10 cellular contexts compared by ENCODE assay signal in the genomic region with DNA sequence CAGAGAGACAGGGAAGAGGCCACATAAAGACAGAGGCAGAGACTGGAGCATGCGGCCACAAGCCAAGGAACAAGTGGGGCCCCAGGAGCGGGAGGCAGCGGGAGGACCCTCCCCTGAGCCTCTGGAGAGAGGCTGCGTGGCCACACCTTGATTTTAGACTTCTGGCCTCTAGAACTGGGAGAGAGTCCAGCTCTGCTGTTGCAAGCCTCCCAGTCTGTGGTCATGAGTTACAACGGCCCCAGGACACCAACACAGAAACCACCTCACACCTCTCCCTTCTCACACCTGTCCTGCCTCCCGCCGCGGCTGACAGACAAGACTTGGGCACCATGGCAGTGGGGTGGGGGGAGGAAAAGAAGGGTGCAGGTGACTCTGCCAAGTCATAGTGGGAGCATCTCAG. TPM values are rescaled to one million over a fixed set of nuclear protein-coding genes. Genes with fewer than 3 reads are reported as not detected.
DNase-seq lines count a peak whose midpoint lies in the region; ATAC-seq and TF ChIP-seq lines count a peak whose summit lies in the region.
"Had no signal": no experiment of that assay in that cellular context is flagged by ENCODE, and none has a peak within 500 bp of the region (broad histone marks: within the 10 kb centered on the region; RNA-seq: fewer than 3 reads in every experiment).

No MANE protein-coding gene starts in this region.

- H3K4me1 Mint-ChIP-seq in central memory CD8-positive, alpha-beta T cell = peaks cover 27% of the 10 kb centered on the region
- peaks cover 20 to 28% (median 26%) of the 10 kb centered on the region in 7 donors for H3K4me1 Mint-ChIP-seq in naive thymus-derived CD4-positive, alpha-beta T cell

- no peak overlapping the region for H2AFZ ChIP-seq in KMS-11 (ENCODE audit: low read depth)

- peaks cover 23% of the 10 kb centered on the region for H3K36me3 Mint-ChIP-seq in central memory CD8-positive, alpha-beta T cell (ENCODE audit: insufficient read depth)
- H3K36me3 Mint-ChIP-seq in naive thymus-derived CD4-positive, alpha-beta T cell = peaks cover 0 to 3% (median under 1%) of the 10 kb centered on the region in 5 donors

- H3K27ac ChIP-seq in KMS-11 = no peak overlapping the region
- H3K27ac ChIP-seq in naive thymus-derived CD4-positive, alpha-beta T cell (ENCODE audit: low read depth, low read length) = no peak overlapping the region
- H3K27ac ChIP-seq: body of pancreas had no signal

- H3K36me3 ChIP-seq in BE2C = peaks cover 34% of the 10 kb centered on the region
- no peaks in the 10 kb centered on the region for H3K36me3 ChIP-seq in KMS-11 (ENCODE audit: insufficient read depth)
- peaks cover 0 to 43% (median 0%) of the 10 kb centered on the region in 3 experiments for H3K36me3 ChIP-seq in naive thymus-derived CD4-positive, alpha-beta T cell (ENCODE audit: control insufficient read depth in 2 of 3, insufficient read depth in 3 of 3, low read length in 3 of 3)

- peaks cover 34% of the 10 kb centered on the region for H3K79me2 ChIP-seq in KMS-11 (ENCODE audit: insufficient read depth, low read depth)

- DNase-seq in BE2C = no peak
- DNase-seq in central memory CD8-positive, alpha-beta T cell (ENCODE audit: low spot score in 2 of 2) = no peak
- no peak for DNase-seq in naive thymus-derived CD4-positive, alpha-beta T cell
- DNase-seq in iPS-NIHi11 (ENCODE audit: low spot score) = no peak
- no peak for DNase-seq in NCI-H2227 (lab: John Stamatoyannopoulos, UW; ENCODE audit: unreplicated experiment)
- DNase-seq in middle frontal gyrus (ENCODE audit: extremely low spot score, low spot score) = no peak
- DNase-seq: NCI-H1417 had no signal

- H3K4me2 ChIP-seq in KMS-11 = peak overlapping the region; percentile 81

- H4K20me1 ChIP-seq in KMS-11 (ENCODE audit: insufficient read depth) = no peaks in the 10 kb centered on the region

- H3K4me1 ChIP-seq in BE2C (no peaks in the 10 kb centered on the region; the same call in 1 of the 2 replicates), KMS-11 (ENCODE audit: low read depth, poor library complexity, severe bottlenecking) (peaks cover 20% of the 10 kb centered on the region)
- H3K4me1 ChIP-seq in naive thymus-derived CD4-positive, alpha-beta T cell (ENCODE audit: control insufficient read depth in 2 of 2, insufficient read depth in 2 of 2, low read length in 2 of 2) = peaks cover 21% of the 10 kb centered on the region in 2 donors

- peak overlapping the region; percentile 85 for H3K4me3 Mint-ChIP-seq in central memory CD8-positive, alpha-beta T cell
- H3K4me3 Mint-ChIP-seq in naive thymus-derived CD4-positive, alpha-beta T cell = peak overlapping the region; percentile 79 to 90 (median 85)

- H3K9ac ChIP-seq in KMS-11 = no peak overlapping the region

- ATAC-seq in central memory CD8-positive, alpha-beta T cell (replicated peaks; ENCODE audit: extremely low read depth, poor library complexity, severe bottlenecking) = no peak
- ATAC-seq in naive thymus-derived CD4-positive, alpha-beta T cell = no peak
- ATAC-seq in GM21825 (IDR thresholded peaks at IDR 0.05; ENCODE audit: unreplicated experiment) = no peak
- ATAC-seq: body of pancreas had no signal

- H3K27me3 Mint-ChIP-seq in central memory CD8-positive, alpha-beta T cell = no peaks in the 10 kb centered on the region
- H3K27me3 Mint-ChIP-seq in naive thymus-derived CD4-positive, alpha-beta T cell = no peaks in the 10 kb centered on the region

- intact Hi-C loops in naive thymus-derived CD4-positive, alpha-beta T cell (cut with micrococcal nuclease) = no loop called here

- H3K9me3 Mint-ChIP-seq in central memory CD8-positive, alpha-beta T cell = no peaks in the 10 kb centered on the region
- H3K9me3 Mint-ChIP-seq in naive thymus-derived CD4-positive, alpha-beta T cell = no peaks in the 10 kb centered on the region

- TF ChIP-seq CTCF in BE2C (IDR thresholded peaks at IDR 0.05; ENCODE audit: low read depth, low read length) (no peak), KMS-11 (conservative IDR thresholded peaks at IDR 0.05; ENCODE audit: low read depth, low read length) (no peak)

- H3K27ac Mint-ChIP-seq in central memory CD8-positive, alpha-beta T cell (ENCODE audit: low read depth) = peak overlapping the region; percentile 76
- H3K27ac Mint-ChIP-seq in naive thymus-derived CD4-positive, alpha-beta T cell = peak overlapping the region in 5 of 9 donors; percentile 24 to 76 (median 45)

- POLR2A ChIA-PET in naive thymus-derived CD4-positive, alpha-beta T cell (lab: Charles Lee) = no interaction called here

- H3K27me3 ChIP-seq in BE2C (no peaks in the 10 kb centered on the region), KMS-11 (ENCODE audit: insufficient read depth, low read depth) (no peaks in the 10 kb centered on the region)
- no peaks in the 10 kb centered on the region for H3K27me3 ChIP-seq in naive thymus-derived CD4-positive, alpha-beta T cell (ENCODE audit: control insufficient read depth in 2 of 2, insufficient read depth in 2 of 2, low read length in 2 of 2)
- H3K27me3 ChIP-seq: body of pancreas had no signal

- H3K4me3 ChIP-seq in BE2C (ENCODE audit: low read depth, low read length) (peak overlapping the region; percentile 79), KMS-11 (IDR thresholded peaks at IDR 0.05; ENCODE audit: insufficient read depth, low read depth, low read length) (no peak overlapping the region)
- H3K4me3 ChIP-seq in naive thymus-derived CD4-positive, alpha-beta T cell (ENCODE audit: low read length) = no peak overlapping the region
- H3K4me3 ChIP-seq: body of pancreas had no signal

- CTCF ChIA-PET in naive thymus-derived CD4-positive, alpha-beta T cell (lab: Charles Lee) = no interaction called here

- no peaks in the 10 kb centered on the region for H3K9me3 ChIP-seq in BE2C
- no peaks in the 10 kb centered on the region for H3K9me3 ChIP-seq in naive thymus-derived CD4-positive, alpha-beta T cell (ENCODE audit: control insufficient read depth in 2 of 3, low read length in 3 of 3)
- H3K9me3 ChIP-seq: body of pancreas had no signal

RNA-seq across cellular contexts. Expression of a gene that starts 2.2 kb away (rescaled TPM):
- polyA plus RNA-seq in BE2C (2012; ENCODE audit: insufficient read depth, insufficient read length, low read depth) = 27.6 TPM
- 10 to 100 TPM; 15.7 to 23.8 (median 22.6) TPM for total RNA-seq in naive thymus-derived CD4-positive, alpha-beta T cell
- polyA plus RNA-seq in naive thymus-derived CD4-positive, alpha-beta T cell = 1 to 10 TPM; 2.3 to 4.3 TPM

RNA-seq across cellular contexts. Expression of a gene that starts 27.0 kb away (rescaled TPM):
- polyA plus RNA-seq in BE2C (2012; ENCODE audit: insufficient read depth, insufficient read length, low read depth) = 145 TPM
- 10 to 100 TPM; 60.5 to 86.3 (median 71.6) TPM for total RNA-seq in naive thymus-derived CD4-positive, alpha-beta T cell
- 10 to 100 TPM; 32.2 to 47.9 TPM for polyA plus RNA-seq in naive thymus-derived CD4-positive, alpha-beta T cell

RNA-seq across cellular contexts. Expression of a gene that starts 27.0 kb away (rescaled TPM):
- polyA plus RNA-seq in BE2C (2012; ENCODE audit: insufficient read depth, insufficient read length, low read depth) = 253 TPM
- 10 to 100 TPM; 56.3 to 89.0 (median 66.6) TPM for total RNA-seq in naive thymus-derived CD4-positive, alpha-beta T cell
- polyA plus RNA-seq in naive thymus-derived CD4-positive, alpha-beta T cell = 10 to 100 TPM in 1 of 2 donors, 1 to 10 TPM in 1; 9.2 to 14.4 TPM

RNA-seq across cellular contexts. Expression of a gene that starts 37.5 kb away (rescaled TPM):
- polyA plus RNA-seq in BE2C (2012; ENCODE audit: insufficient read depth, insufficient read length, low read depth) = 56.9 TPM
- 10 to 100 TPM; 10.0 to 16.3 (median 12.8) TPM for total RNA-seq in naive thymus-derived CD4-positive, alpha-beta T cell
- 1 to 10 TPM; 1.2 to 2.7 TPM for polyA plus RNA-seq in naive thymus-derived CD4-positive, alpha-beta T cell

RNA-seq across cellular contexts. Expression of a gene that starts 45.4 kb away (rescaled TPM):
- polyA plus RNA-seq in BE2C (2012; ENCODE audit: insufficient read depth, insufficient read length, low read depth) = 70.2 TPM
- total RNA-seq in naive thymus-derived CD4-positive, alpha-beta T cell = 10 to 100 TPM; 79.8 to 88.5 (median 86.1) TPM
- 10 to 100 TPM; 25.4 to 42.9 TPM for polyA plus RNA-seq in naive thymus-derived CD4-positive, alpha-beta T cell
